Comparison of ENCODE assay signal across 18 cellular contexts in genomic region chr5:6436715-6437340, GRCh38. TPM values are rescaled to one million over a fixed set of nuclear protein-coding genes. Genes with fewer than 3 reads are reported as not detected.
"Had no signal": no experiment of that assay in that cellular context is flagged by ENCODE, and none has a peak within 500 bp of the region (broad histone marks: within the 10 kb centered on the region; RNA-seq: fewer than 3 reads in every experiment).

No MANE protein-coding gene starts in this region.

- H3K36me3 ChIP-seq: breast epithelium, esophagus muscularis mucosa, left ventricle myocardium inferior, tibial nerve, vagina had no signal

- H3K9me3 ChIP-seq: psoas muscle, vagina had no signal

- ATAC-seq: activated T-cell treated with anti-CD3 and anti-CD28 coated beads, Interleukin-2, amount 50 U/mL, for 72 hours; psoas muscle; sciatic nerve; stimulated activated naive B cell treated with anti-CD40 and anti-IgM and Interleukin-4, amounts not matched to agents 10 μg/mL and 1 μg/mL and 100 μg/mL, for 72 hours had no signal

- H3K27ac ChIP-seq: breast epithelium, dorsolateral prefrontal cortex, esophagus muscularis mucosa, left ventricle myocardium inferior, psoas muscle, tibial nerve, vagina, VCaP had no signal

- H3K4me3 ChIP-seq: breast epithelium, dorsolateral prefrontal cortex, esophagus muscularis mucosa, left ventricle myocardium inferior, psoas muscle, tibial nerve, vagina had no signal

- DNase-seq: activated CD4-positive, alpha-beta memory T cell treated with anti-CD3 and anti-CD28 coated beads for 36 hours; activated naive CD8-positive, alpha-beta T cell treated with anti-CD3 and anti-CD28 coated beads, Interleukin-2, amount 10 ng/mL, durations not matched to agents 7 days and 5 days; activated T-cell treated with anti-CD3 and anti-CD28 coated beads, Interleukin-2, amount 50 U/mL, for 72 hours; anterior cingulate cortex; dorsolateral prefrontal cortex; immature natural killer cell; left ventricle myocardium inferior; nephron progenitor cell; psoas muscle; stimulated activated CD4-positive, alpha-beta T cell treated with anti-CD3 and anti-CD28 coated beads, Interleukin-2, amount 100 ng/mL, for 24 hours; stimulated activated naive B cell treated with anti-CD40 and anti-IgM and Interleukin-4, amounts not matched to agents 10 μg/mL and 1 μg/mL and 100 μg/mL, for 72 hours had no signal

- H3K4me1 ChIP-seq: breast epithelium, esophagus muscularis mucosa, tibial nerve, vagina had no signal

- H3K27me3 ChIP-seq: tibial nerve, vagina had no signal

RNA-seq across cellular contexts. Expression of gene UBE2QL1, which starts 11.8 kb away (rescaled TPM):
- total RNA-seq: activated CD4-positive, alpha-beta memory T cell treated with anti-CD3 and anti-CD28 coated beads for 36 hours; activated naive CD8-positive, alpha-beta T cell treated with anti-CD3 and anti-CD28 coated beads, Interleukin-2, amount 10 ng/mL, durations not matched to agents 7 days and 5 days; fibroblast of villous mesenchyme had no signal
